Comparison of ENCODE assay signal across 18 cellular contexts in genomic region chr18:67278984-67279383, GRCh38.
A peak's percentile ranks its signal among the peaks of the same experiment; 100 is the strongest.
DNase-seq lines count a peak whose midpoint lies in the region; ATAC-seq, FAIRE-seq and TF ChIP-seq lines count a peak whose summit lies in the region.
"Had no signal": no experiment of that assay in that cellular context is flagged by ENCODE, and none has a peak within 500 bp of the region (broad histone marks: within the 10 kb centered on the region; RNA-seq: fewer than 3 reads in every experiment).

No MANE protein-coding gene starts in this region.

- H3K4me3 ChIP-seq in Loucy (ENCODE audit: low read length, poor library complexity, severe bottlenecking) = no peak overlapping the region
- no peak overlapping the region for H3K4me3 ChIP-seq in fibroblast of the aortic adventitia (ENCODE audit: low read depth, low read length)
- H3K4me3 ChIP-seq: BLaER1 treated with 17β-estradiol and CSF1 and Interleukin-3, amounts not matched to agents 10 nM and 100 nM; HAP-1 had no signal

- no peaks in the 10 kb centered on the region for H3K4me1 ChIP-seq in Loucy (ENCODE audit: insufficient read depth, low read length, poor library complexity, severe bottlenecking)
- H3K4me1 ChIP-seq: BLaER1 treated with 17β-estradiol and CSF1 and Interleukin-3, amounts not matched to agents 10 nM and 100 nM; HAP-1 had no signal

- FAIRE-seq in frontal cortex (lab: Jason Lieb, UNC) = no peak
- FAIRE-seq: G401.6, GM12891, H1, HepG2, HTR-8/SVneo had no signal

- no peaks in the 10 kb centered on the region for H3K27me3 Mint-ChIP-seq in chondrocyte (ENCODE audit: low read depth)

- DNase-seq in chondrocyte (ENCODE audit: low spot score) (no peak), fibroblast of the aortic adventitia (ENCODE audit: low read depth) (no peak), NCI-H524 (lab: John Stamatoyannopoulos, UW) (no peak), frontal cortex (ENCODE audit: low spot score in 2 of 2) (no peak)
- DNase-seq: ACHN; CD4-positive, alpha-beta memory T cell; DMS79 had no signal

- H3K4me3 Mint-ChIP-seq in chondrocyte (ENCODE audit: unreplicated experiment) = no peak overlapping the region
- H3K4me3 Mint-ChIP-seq: CD4-positive, alpha-beta memory T cell had no signal

- H3K4me1 Mint-ChIP-seq in chondrocyte (ENCODE audit: low read depth) = peaks cover 34% of the 10 kb centered on the region
- H3K4me1 Mint-ChIP-seq: CD4-positive, alpha-beta memory T cell had no signal

- H3K36me3 Mint-ChIP-seq in chondrocyte (ENCODE audit: low read depth) = no peaks in the 10 kb centered on the region
- H3K36me3 Mint-ChIP-seq: CD4-positive, alpha-beta memory T cell had no signal

- no peak overlapping the region for H3K27ac ChIP-seq in C4-2B
- H3K27ac ChIP-seq: BLaER1 treated with 17β-estradiol and CSF1 and Interleukin-3, amounts not matched to agents 10 nM and 100 nM had no signal

- H3K27ac Mint-ChIP-seq in chondrocyte (ENCODE audit: unreplicated experiment) = no peak overlapping the region
- H3K27ac Mint-ChIP-seq: CD4-positive, alpha-beta memory T cell had no signal

- H3K9me3 Mint-ChIP-seq in chondrocyte (ENCODE audit: low read depth) = no peaks in the 10 kb centered on the region
- H3K9me3 Mint-ChIP-seq: CD4-positive, alpha-beta memory T cell had no signal

- ATAC-seq in GM21528 (IDR thresholded peaks at IDR 0.05; ENCODE audit: low FRiP score, unreplicated experiment) = no peak
- ATAC-seq in HG03039 (IDR thresholded peaks at IDR 0.05; ENCODE audit: unreplicated experiment) = no peak
- ATAC-seq: HepG2 had no signal

- no peaks in the 10 kb centered on the region for H4K20me1 ChIP-seq in Loucy (ENCODE audit: insufficient read depth, low read length, poor library complexity, severe bottlenecking)
- H4K20me1 ChIP-seq: BLaER1 treated with 17β-estradiol and CSF1 and Interleukin-3, amounts not matched to agents 10 nM and 100 nM had no signal

- H3K79me2 ChIP-seq in Loucy (ENCODE audit: insufficient read depth, low read length) = no peaks in the 10 kb centered on the region

- no peaks in the 10 kb centered on the region for H3K27me3 ChIP-seq in Loucy (ENCODE audit: insufficient read depth, low read length, poor library complexity, severe bottlenecking)
- H3K27me3 ChIP-seq: BLaER1 treated with 17β-estradiol and CSF1 and Interleukin-3, amounts not matched to agents 10 nM and 100 nM had no signal

- no peak overlapping the region for H2AFZ ChIP-seq in Loucy (ENCODE audit: low read length)

- no peak overlapping the region for H3K4me2 ChIP-seq in Loucy (ENCODE audit: low read depth, low read length, poor library complexity, severe bottlenecking)
- H3K4me2 ChIP-seq: BLaER1 treated with 17β-estradiol and CSF1 and Interleukin-3, amounts not matched to agents 10 nM and 100 nM had no signal

- no peaks in the 10 kb centered on the region for H3F3A ChIP-seq in Loucy (ENCODE audit: low read depth)

- H3K9ac ChIP-seq in Loucy (ENCODE audit: low read depth, low read length, poor library complexity, severe bottlenecking) = no peak overlapping the region
- H3K9ac ChIP-seq: BLaER1 treated with 17β-estradiol and CSF1 and Interleukin-3, amounts not matched to agents 10 nM and 100 nM had no signal

- no peaks in the 10 kb centered on the region for H3K9me2 ChIP-seq in Loucy (replicated peaks; ENCODE audit: low read depth, low read length)

- H3K36me3 ChIP-seq in Loucy (ENCODE audit: insufficient read depth, low read length) = no peaks in the 10 kb centered on the region
- H3K36me3 ChIP-seq: BLaER1 treated with 17β-estradiol and CSF1 and Interleukin-3, amounts not matched to agents 10 nM and 100 nM; HAP-1 had no signal

- TF ChIP-seq CTCF in C4-2B (conservative IDR thresholded peaks at IDR 0.05) = 0 out of 2 replicates have a peak, but pooled peaks have one; percentile 6
- TF ChIP-seq CTCF in Loucy (conservative IDR thresholded peaks at IDR 0.05; ENCODE audit: low read length) = peak; percentile 39
- peak; percentile 39 for TF ChIP-seq CTCF in chondrocyte (IDR thresholded peaks at IDR 0.05)
- TF ChIP-seq CTCF in fibroblast of the aortic adventitia (IDR thresholded peaks at IDR 0.05; ENCODE audit: insufficient read depth, low read length) = peak; percentile 6

- H3K9me3 ChIP-seq in Loucy (ENCODE audit: insufficient read depth, low read depth, low read length) = no peaks in the 10 kb centered on the region
- H3K9me3 ChIP-seq: BLaER1 treated with 17β-estradiol and CSF1 and Interleukin-3, amounts not matched to agents 10 nM and 100 nM; HAP-1 had no signal
